ENCODE assay signal across 9 cellular contexts in genomic region chr12:53051881-53052412, GRCh38. TPM values are rescaled to one million over a fixed set of nuclear protein-coding genes. Genes with fewer than 3 reads are reported as not detected.
DNase-seq lines count a peak whose midpoint lies in the region; ATAC-seq and TF ChIP-seq lines count a peak whose summit lies in the region.
"Had no signal": no experiment of that assay in that cellular context is flagged by ENCODE, and none has a peak within 500 bp of the region (broad histone marks: within the 10 kb centered on the region; RNA-seq: fewer than 3 reads in every experiment).

No MANE protein-coding gene starts in this region.

- no peaks in the 10 kb centered on the region for H3K9me3 ChIP-seq in lung (ENCODE audit: control insufficient read depth in 2 of 2, insufficient read depth in 1 of 2, low read length in 1 of 2)

- H3K27ac Mint-ChIP-seq in HFFc6 = peak overlapping the region; percentile 97

- DNase-seq in HFFc6 = no peak
- peak; percentile 28 for DNase-seq in lung (ENCODE audit: low spot score)
- DNase-seq in NCI-H2227 treated with DMSO at 0.1 percent for 48 hours (lab: John Stamatoyannopoulos, UW) = no peak
- DNase-seq in HPDE6-E6E7 (ENCODE audit: extremely low spot score) = no peak
- DNase-seq: NCI-H1436 had no signal

- peak overlapping the region; percentile 86 for H3K4me3 Mint-ChIP-seq in HFFc6

- H3K36me3 Mint-ChIP-seq in HFFc6 (ENCODE audit: low read depth) = peaks cover 7% of the 10 kb centered on the region

- TF ChIP-seq CTCF in HFFc6 (IDR thresholded peaks at IDR 0.05) = no peak
- TF ChIP-seq CTCF in lung (IDR thresholded peaks at IDR 0.05; ENCODE audit: control extremely low read depth, extremely low read depth) = no peak

- peak overlapping the region; percentile 73 for H3K4me3 ChIP-seq in lung

- no peak for ATAC-seq in lung (ENCODE audit: insufficient read depth, low FRiP score)
- no peak for ATAC-seq in HG03571 (IDR thresholded peaks at IDR 0.05; ENCODE audit: unreplicated experiment)
- ATAC-seq in GM19351 (IDR thresholded peaks at IDR 0.05; ENCODE audit: unreplicated experiment) = no peak

- peaks cover 9 to 21% of the 10 kb centered on the region in 2 donors for H3K4me1 ChIP-seq in lung (ENCODE audit: control insufficient read depth in 2 of 2, insufficient read depth in 2 of 2, low read length in 2 of 2)

- peaks cover 3% of the 10 kb centered on the region for H3K27me3 Mint-ChIP-seq in HFFc6 (ENCODE audit: insufficient read depth)

- no peaks in the 10 kb centered on the region for H3K27me3 ChIP-seq in lung (ENCODE audit: control insufficient read depth, insufficient read depth)

- no peaks in the 10 kb centered on the region for H3K9me3 Mint-ChIP-seq in HFFc6

- H3K36me3 ChIP-seq in lung (ENCODE audit: control insufficient read depth in 2 of 2, insufficient read depth in 2 of 2, low read length in 2 of 2) = peaks cover 0 to 9% of the 10 kb centered on the region in 2 donors

- H3K4me1 Mint-ChIP-seq in HFFc6 (ENCODE audit: low read depth) = peaks cover 64% of the 10 kb centered on the region

- WGBS in lung, 2 donors = 40 to 74% methylated on average over 7 of the region's 7 CpGs

- H3K27ac ChIP-seq in cingulate gyrus (ENCODE audit: low read depth, low read length) = peak overlapping the region; percentile 99
- H3K27ac ChIP-seq in lung (ENCODE audit: low read depth in 1 of 2, low read length in 1 of 2) = peak overlapping the region; percentile 89 to 96
- peak overlapping the region; percentile 100 for H3K27ac ChIP-seq in temporal lobe (ENCODE audit: low read depth, low read length)

RNA-seq across cellular contexts. Expression of gene TNS2, which starts 2.1 kb away (rescaled TPM):
- total RNA-seq in HFFc6 (2021; fragmentation: NEBNext Ultra II Directional; extraction: Animal tissue kit (Norgen Biotek cat#: 25700)) = 10 to 100 TPM; 44.3 to 69.2 (median 58.9) TPM
- total RNA-seq in lung (100 to 1,000 TPM in 1 of 2 donors, 10 to 100 TPM in 1; 56.7 to 182 TPM), temporal lobe (13.5 TPM)
- polyA plus RNA-seq in lung = 100 to 1,000 TPM in 1 of 2 donors, 10 to 100 TPM in 1; 72.8 to 138 TPM

RNA-seq across cellular contexts. Expression of gene SPRYD3, which starts 27.2 kb away (rescaled TPM):
- 10 to 100 TPM; 50.5 to 59.4 (median 54.9) TPM for total RNA-seq in HFFc6 (2021; fragmentation: NEBNext Ultra II Directional; extraction: Animal tissue kit (Norgen Biotek cat#: 25700))
- 10 to 100 TPM; 17.1 to 60.2 TPM for total RNA-seq in lung
- polyA plus RNA-seq in lung = 10 to 100 TPM; 24.4 to 45.5 TPM
- total RNA-seq in temporal lobe = 22.9 TPM

RNA-seq across cellular contexts. Expression of gene IGFBP6, which starts 45.5 kb away (rescaled TPM):
- 100 to 1,000 TPM; 317 to 444 (median 430) TPM for total RNA-seq in HFFc6 (2021; fragmentation: NEBNext Ultra II Directional; extraction: Animal tissue kit (Norgen Biotek cat#: 25700))
- 10 to 100 TPM; 16.0 to 42.5 TPM for total RNA-seq in lung
- 10 to 100 TPM; 15.9 to 75.0 TPM for polyA plus RNA-seq in lung
- 6.4 TPM for total RNA-seq in temporal lobe

RNA-seq across cellular contexts. Expression of gene EIF4B, which starts 45.7 kb away (rescaled TPM):
- total RNA-seq in HFFc6 (2021; fragmentation: NEBNext Ultra II Directional; extraction: Animal tissue kit (Norgen Biotek cat#: 25700)) = 100 to 1,000 TPM; 376 to 437 (median 392) TPM
- 100 to 1,000 TPM; 301 to 684 TPM for total RNA-seq in lung
- 100 to 1,000 TPM in 1 of 2 donors, 10 to 100 TPM in 1; 81.9 to 139 TPM for polyA plus RNA-seq in lung
- total RNA-seq in temporal lobe = 611 TPM

RNA-seq across cellular contexts. Expression of gene SOAT2, which starts 51.3 kb away (rescaled TPM):
- under 1 TPM; 0.12 to 0.34 (median 0.18) TPM for total RNA-seq in HFFc6 (2021; fragmentation: NEBNext Ultra II Directional; extraction: Animal tissue kit (Norgen Biotek cat#: 25700))
- total RNA-seq in lung (under 1 TPM in 1 of 2 donors, not detected in 1; 0.21 TPM), temporal lobe (not detected)
- under 1 TPM; 0.06 to 0.10 TPM for polyA plus RNA-seq in lung

Comparison
In these comparisons a context has a peak if more than half of its experiments do, and no peak if none do; other contexts are left out.
1. RNA of gene IGFBP6, which starts 45.5 kb away (total RNA-seq): 317 to 444 TPM in HFFc6; 16.0 to 42.5 TPM in lung and 6.4 TPM in temporal lobe (single experiment); every median in the first group is over 4 times any median in the second.
2. Peak in every context shown above with its lines, with median percentiles within 50 percentile points of each other: H3K27ac ChIP-seq.